In the genomic region with DNA sequence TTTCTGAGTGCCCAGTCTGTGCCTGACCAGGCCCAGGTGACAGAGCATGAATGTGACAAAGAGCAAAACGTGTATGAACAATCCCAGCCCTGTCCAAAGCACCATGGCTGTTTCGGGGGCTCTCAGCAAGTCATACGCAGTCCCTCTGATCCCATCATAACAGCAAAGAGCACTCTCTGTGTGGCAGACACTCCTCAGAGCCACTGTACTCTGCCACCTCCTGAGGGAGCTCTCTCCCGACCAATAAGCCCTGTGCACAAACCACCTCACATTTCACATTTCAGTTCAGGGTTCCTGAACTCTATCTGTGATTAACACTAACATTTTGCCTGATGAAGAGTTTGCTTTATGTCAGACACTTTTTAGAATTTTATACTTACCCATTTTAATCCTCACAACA, we compare ENCODE assay signal across 11 cellular contexts. TPM values are rescaled to one million over a fixed set of nuclear protein-coding genes. Genes with fewer than 3 reads are reported as not detected.
A peak's percentile ranks its signal among the peaks of the same experiment; 100 is the strongest.
DNase-seq lines count a peak whose midpoint lies in the region; ATAC-seq, FAIRE-seq and TF ChIP-seq lines count a peak whose summit lies in the region.
"Had no signal": no experiment of that assay in that cellular context is flagged by ENCODE, and none has a peak within 500 bp of the region (broad histone marks: within the 10 kb centered on the region; RNA-seq: fewer than 3 reads in every experiment).

No MANE protein-coding gene starts in this region.

- H3K27me3 Mint-ChIP-seq in CD8-positive, alpha-beta T cell (ENCODE audit: low read depth): no peaks in the 10 kb centered on the region
- no peaks in the 10 kb centered on the region for H3K27me3 Mint-ChIP-seq in activated T-helper 17 cell treated with anti-CD3 and anti-CD28 coated beads, Interleukin-2, amount 50 U/mL, for 72 hours

- no peaks in the 10 kb centered on the region for H3K27me3 ChIP-seq in CD8-positive, alpha-beta T cell (ENCODE audit: insufficient read depth, low read length)
- H3K27me3 ChIP-seq in right cardiac atrium (ENCODE audit: control insufficient read depth, insufficient read depth): no peaks in the 10 kb centered on the region
- H3K27me3 ChIP-seq: neural progenitor cell, testis had no signal

- H3K4me1 ChIP-seq in CD8-positive, alpha-beta T cell (ENCODE audit: insufficient read depth, low read length): peaks cover 75% of the 10 kb centered on the region
- H3K4me1 ChIP-seq in right cardiac atrium (ENCODE audit: control insufficient read depth, insufficient read depth, low read length): peaks cover 22% of the 10 kb centered on the region

- WGBS in right cardiac atrium: 62% methylated on average over 4 of the region's 4 CpGs

- peaks cover 84% of the 10 kb centered on the region for H3K4me1 Mint-ChIP-seq in CD8-positive, alpha-beta T cell (ENCODE audit: low read depth)
- H3K4me1 Mint-ChIP-seq in activated T-helper 17 cell treated with anti-CD3 and anti-CD28 coated beads, Interleukin-2, amount 50 U/mL, for 72 hours: peaks cover 40% of the 10 kb centered on the region

- CTCF ChIA-PET in CD8-positive, alpha-beta T cell (lab: Charles Lee): interaction anchor here (0.8 to 1.6 kb wide), 5 partner anchors 9 to 42 kb away, joined by 3 to 8 read pairs (median 3); no protein-coding TSS in a partner anchor

- TF ChIP-seq CTCF in CD8-positive, alpha-beta T cell (IDR thresholded peaks at IDR 0.05): no peak

- peak overlapping the region; percentile 71 for H3K27ac Mint-ChIP-seq in CD8-positive, alpha-beta T cell
- H3K27ac Mint-ChIP-seq in activated T-helper 17 cell treated with anti-CD3 and anti-CD28 coated beads, Interleukin-2, amount 50 U/mL, for 72 hours: peak overlapping the region; percentile 70
- H3K27ac Mint-ChIP-seq: neural progenitor cell had no signal

- H3K36me3 Mint-ChIP-seq in CD8-positive, alpha-beta T cell: peaks cover 49% of the 10 kb centered on the region
- no peaks in the 10 kb centered on the region for H3K36me3 Mint-ChIP-seq in activated T-helper 17 cell treated with anti-CD3 and anti-CD28 coated beads, Interleukin-2, amount 50 U/mL, for 72 hours (ENCODE audit: low read depth)

- no peak for DNase-seq in CD8-positive, alpha-beta T cell
- no peak for DNase-seq in GM18507 (ENCODE audit: extremely low spot score, insufficient read length, low read depth)
- DNase-seq in midbrain (lab: John Stamatoyannopoulos, UW): peak; percentile 38
- no peak for DNase-seq in stimulated activated CD4-positive, alpha-beta T cell treated with anti-CD3 and anti-CD28 coated beads, Interleukin-1b, Interleukin-23, amount 100 ng/mL, for 48 hours
- no peak for DNase-seq in DMS 273 treated with DMSO at 0.1 percent for 48 hours (lab: John Stamatoyannopoulos, UW)
- no peak for DNase-seq in iPS-NIHi11 (ENCODE audit: low spot score)
- no peak for DNase-seq in right cardiac atrium
- DNase-seq: NCI-H2227 treated with DMSO at 0.1 percent for 48 hours, testis had no signal

- FAIRE-seq in GM18507 (lab: Jason Lieb, UNC): peak; percentile 21

- H3K36me3 ChIP-seq in CD8-positive, alpha-beta T cell (ENCODE audit: insufficient read depth, low read length): no peaks in the 10 kb centered on the region
- H3K36me3 ChIP-seq: neural progenitor cell had no signal

- intact Hi-C loops in CD8-positive, alpha-beta T cell (cut with DNase I, micrococcal nuclease): no loop called here
- intact Hi-C loops in right cardiac atrium (cut with DNase I): no loop called here

- POLR2A ChIA-PET in CD8-positive, alpha-beta T cell (lab: Charles Lee): no interaction called here

- peak overlapping the region; percentile 15 for H3K4me3 Mint-ChIP-seq in CD8-positive, alpha-beta T cell
- H3K4me3 Mint-ChIP-seq in activated T-helper 17 cell treated with anti-CD3 and anti-CD28 coated beads, Interleukin-2, amount 50 U/mL, for 72 hours: no peak overlapping the region
- H3K4me3 Mint-ChIP-seq: neural progenitor cell had no signal

- no peak overlapping the region for H3K27ac ChIP-seq in CD8-positive, alpha-beta T cell (ENCODE audit: low read depth, low read length)
- no peak overlapping the region for H3K27ac ChIP-seq in right cardiac atrium (ENCODE audit: low read length)
- H3K27ac ChIP-seq: neural progenitor cell, testis had no signal

- H3K9me3 Mint-ChIP-seq in CD8-positive, alpha-beta T cell: no peaks in the 10 kb centered on the region
- H3K9me3 Mint-ChIP-seq in activated T-helper 17 cell treated with anti-CD3 and anti-CD28 coated beads, Interleukin-2, amount 50 U/mL, for 72 hours: no peaks in the 10 kb centered on the region
- H3K9me3 Mint-ChIP-seq: neural progenitor cell had no signal

- no peak overlapping the region for H3K4me3 ChIP-seq in CD8-positive, alpha-beta T cell (ENCODE audit: low read depth, low read length)
- H3K4me3 ChIP-seq in right cardiac atrium (ENCODE audit: low read length): no peak overlapping the region
- H3K4me3 ChIP-seq: neural progenitor cell, testis had no signal

- ATAC-seq in CD8-positive, alpha-beta T cell: peak; percentile 48
- ATAC-seq in activated T-helper 17 cell treated with anti-CD3 and anti-CD28 coated beads, Interleukin-2, amount 50 U/mL, for 72 hours (replicated peaks): no peak
- no peak for ATAC-seq in right cardiac atrium

- no peaks in the 10 kb centered on the region for H3K9me3 ChIP-seq in CD8-positive, alpha-beta T cell (ENCODE audit: low read length)
- no peaks in the 10 kb centered on the region for H3K9me3 ChIP-seq in right cardiac atrium (ENCODE audit: control insufficient read depth, low read length)
- H3K9me3 ChIP-seq: testis had no signal

RNA-seq across cellular contexts. Expression of gene DGCR2, which starts 6.6 kb away (rescaled TPM):
- total RNA-seq in CD8-positive, alpha-beta T cell: 10 to 100 TPM; 29.6 to 32.4 TPM
- 10 to 100 TPM; 22.6 to 27.3 TPM for total RNA-seq in activated T-helper 17 cell treated with anti-CD3 and anti-CD28 coated beads, Interleukin-2, amount 50 U/mL, for 72 hours
- total RNA-seq in right cardiac atrium: 10 to 100 TPM; 28.9 to 38.8 (median 35.4) TPM
- polyA plus RNA-seq in right cardiac atrium: 34.9 TPM

RNA-seq across cellular contexts. Expression of gene TSSK2, which starts 15.5 kb away (rescaled TPM):
- under 1 TPM; 0.25 to 0.27 TPM for total RNA-seq in CD8-positive, alpha-beta T cell
- total RNA-seq in activated T-helper 17 cell treated with anti-CD3 and anti-CD28 coated beads, Interleukin-2, amount 50 U/mL, for 72 hours: not detected
- not detected for total RNA-seq in right cardiac atrium
- polyA plus RNA-seq in right cardiac atrium: 0.09 TPM

RNA-seq across cellular contexts. Expression of gene ESS2, which starts 28.8 kb away (rescaled TPM):
- total RNA-seq in CD8-positive, alpha-beta T cell: 10 to 100 TPM; 62.5 to 65.5 TPM
- total RNA-seq in activated T-helper 17 cell treated with anti-CD3 and anti-CD28 coated beads, Interleukin-2, amount 50 U/mL, for 72 hours: 10 to 100 TPM; 13.8 to 20.8 TPM
- total RNA-seq in right cardiac atrium: 10 to 100 TPM in 3 of 4 donors, 1 to 10 TPM in 1; 9.3 to 11.1 (median 10.4) TPM
- polyA plus RNA-seq in right cardiac atrium: 11.2 TPM

RNA-seq across cellular contexts. Expression of gene GSC2, which starts 34.5 kb away (rescaled TPM):
- not detected for total RNA-seq in CD8-positive, alpha-beta T cell
- total RNA-seq in activated T-helper 17 cell treated with anti-CD3 and anti-CD28 coated beads, Interleukin-2, amount 50 U/mL, for 72 hours: not detected
- total RNA-seq in right cardiac atrium: not detected
- not detected for polyA plus RNA-seq in right cardiac atrium
